In genomic region chr20:54166987-54167662, GRCh38 we compare ENCODE assay signal across 1 cellular context.
A peak's percentile ranks its signal among the peaks of the same experiment; 100 is the strongest.
TF ChIP-seq lines count a peak whose summit lies in the region.

No MANE protein-coding gene starts in this region.

TF ChIP-seq in HepG2, 621 proteins besides CTCF, POLR2A, EP300 and RAD21:
- TF ChIP-seq IRF2 (CRISPR knock-in tag; IDR thresholded peaks at IDR 0.05) (no peak), MAFK (conservative IDR thresholded peaks at IDR 0.05 in 1 of 2, IDR thresholded peaks at IDR 0.05 in 1 of 2; ENCODE audit: low read length in 2 of 2) (peak; percentile 80 to 83), KAT2B (IDR thresholded peaks at IDR 0.05; ENCODE audit: borderline replicate concordance, low read depth, low read length) (no peak), ZNF598 (CRISPR knock-in tag; IDR thresholded peaks at IDR 0.05; ENCODE audit: borderline replicate concordance) (no peak), NR2F6 (IDR thresholded peaks at IDR 0.05) (no peak), NR2F6 (CRISPR knock-in tag; IDR thresholded peaks at IDR 0.05) (no peak), KDM2A (CRISPR knock-in tag; IDR thresholded peaks at IDR 0.05; ENCODE audit: borderline replicate concordance, low read depth) (no peak), PRDM15 (CRISPR knock-in tag; IDR thresholded peaks at IDR 0.05) (no peak), REST (IDR thresholded peaks at IDR 0.05; ENCODE audit: borderline replicate concordance in 1 of 2, low read depth in 1 of 2, low read length in 2 of 2) (no peak), MAFF (IDR thresholded peaks at IDR 0.05; ENCODE audit: low read depth, low read length) (peak; percentile 75), RBM39 (IDR thresholded peaks at IDR 0.05; ENCODE audit: low read depth, low read length, poor library complexity, severe bottlenecking) (no peak)
- TF ChIP-seq, protein P1, sequence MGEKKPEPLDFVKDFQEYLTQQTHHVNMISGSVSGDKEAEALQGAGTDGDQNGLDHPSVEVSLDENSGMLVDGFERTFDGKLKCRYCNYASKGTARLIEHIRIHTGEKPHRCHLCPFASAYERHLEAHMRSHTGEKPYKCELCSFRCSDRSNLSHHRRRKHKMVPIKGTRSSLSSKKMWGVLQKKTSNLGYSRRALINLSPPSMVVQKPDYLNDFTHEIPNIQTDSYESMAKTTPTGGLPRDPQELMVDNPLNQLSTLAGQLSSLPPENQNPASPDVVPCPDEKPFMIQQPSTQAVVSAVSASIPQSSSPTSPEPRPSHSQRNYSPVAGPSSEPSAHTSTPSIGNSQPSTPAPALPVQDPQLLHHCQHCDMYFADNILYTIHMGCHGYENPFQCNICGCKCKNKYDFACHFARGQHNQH (CRISPR knock-in tag; IDR thresholded peaks at IDR 0.05): no peak
TF ChIP-seq in HepG2: peak in this region for 2.
